20 cellular contexts compared by ENCODE assay signal in the genomic region with DNA sequence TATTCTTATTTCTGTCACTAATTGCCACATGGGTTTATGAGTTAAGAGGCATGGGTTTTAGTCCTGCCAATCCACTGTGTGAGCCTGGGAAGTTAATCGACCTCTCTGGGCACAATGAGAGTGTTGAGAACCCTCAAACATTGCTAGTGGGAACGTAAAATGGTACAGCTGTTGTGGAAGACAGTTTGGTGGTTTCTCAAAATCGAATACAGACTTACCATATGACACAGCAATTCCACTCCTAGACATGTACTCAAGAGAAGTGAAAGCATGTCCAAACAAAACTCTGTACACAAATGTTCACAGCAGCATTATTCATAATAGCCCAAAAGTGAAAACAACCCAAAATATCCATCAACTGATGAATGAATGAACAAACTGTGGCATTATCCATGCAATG. TPM values are rescaled to one million over a fixed set of nuclear protein-coding genes. Genes with fewer than 3 reads are reported as not detected.
A peak's percentile ranks its signal among the peaks of the same experiment; 100 is the strongest.
DNase-seq lines count a peak whose midpoint lies in the region; ATAC-seq, FAIRE-seq and TF ChIP-seq lines count a peak whose summit lies in the region.
"Had no signal": no experiment of that assay in that cellular context is flagged by ENCODE, and none has a peak within 500 bp of the region (broad histone marks: within the 10 kb centered on the region; RNA-seq: fewer than 3 reads in every experiment).

No MANE protein-coding gene starts in this region.

- peak; percentile 42 for FAIRE-seq in GM12892 (lab: Jason Lieb, UNC)
- no peak for FAIRE-seq in K562 (lab: Jason Lieb, UNC)
- FAIRE-seq: GM18507, H54 had no signal

- DNase-seq in GM12865 (ENCODE audit: low read depth) (peak; percentile 60), GM12892 (ENCODE audit: insufficient read length) (no peak), K562 (ENCODE audit: extremely low read depth in 1 of 4, low spot score in 3 of 4) (no peak), myocyte (ENCODE audit: low read depth) (peak; percentile 45), SW 1271 (lab: John Stamatoyannopoulos, UW) (no peak), upper lobe of left lung (no peak), cerebellar nuclear complex (lab: John Stamatoyannopoulos, UW) (no peak)
- DNase-seq: C1 segment of cervical spinal cord; Calu3; CD4-positive, alpha-beta memory T cell; COR-L47; DMS53; DMS79 treated with DMSO at 0.1 percent for 48 hours; GF-D8; GOT3; HFFc6 had no signal

- peaks cover 13 to 19% of the 10 kb centered on the region in 2 experiments for H3K27me3 ChIP-seq in K562 (ENCODE audit: control insufficient read depth in 2 of 2, insufficient read depth in 2 of 2, low read length in 2 of 2)
- no peaks in the 10 kb centered on the region for H3K27me3 ChIP-seq in upper lobe of left lung

- WGBS in K562 (ENCODE audit: insufficient coverage, low coverage, missing lambda C conversion rate), result 0% methylated on average over 3 of the region's 3 CpGs
- 64 to 67% methylated on average over 3 of the region's 3 CpGs for WGBS in upper lobe of left lung, 2 donors

- ATAC-seq in K562 (no peak), upper lobe of left lung (ENCODE audit: low FRiP score in 2 of 2) (no peak), GM18520 (IDR thresholded peaks at IDR 0.05; ENCODE audit: unreplicated experiment) (no peak)

- no peak overlapping the region for H3K27ac ChIP-seq in K562 (ENCODE audit: extremely low read depth, low read depth, low read length)
- no peak overlapping the region for H3K27ac ChIP-seq in upper lobe of left lung

- intact Hi-C loops in K562 (cut with micrococcal nuclease), result no loop called here

- in situ Hi-C loops in K562 (cut with MboI), result no loop called here

- no peak overlapping the region for H2AFZ ChIP-seq in K562 (ENCODE audit: low read depth, low read length)

- no TSS peak for BruUV-seq in K562 (replicated peaks; lab: Mats Ljungman, UMichigan)

- H3K79me2 ChIP-seq in K562 (ENCODE audit: control insufficient read depth, insufficient read depth, low read length), result no peaks in the 10 kb centered on the region

- no peak for TF ChIP-seq CTCF in GM12865 (IDR thresholded peaks at IDR 0.05; ENCODE audit: insufficient read depth, low read depth, low read length, missing control alignments)
- TF ChIP-seq CTCF in K562 (IDR thresholded peaks at IDR 0.05 in 2 of 3, conservative IDR thresholded peaks at IDR 0.05 in 1 of 3; ENCODE audit: insufficient read depth in 2 of 3, low read depth in 1 of 3, low read length in 3 of 3), result no peak
- no peak for TF ChIP-seq CTCF in upper lobe of left lung (IDR thresholded peaks at IDR 0.05)

- H3K9me3 ChIP-seq in K562 (replicated peaks; ENCODE audit: control insufficient read depth, insufficient read depth, low read depth, low read length) (no peaks in the 10 kb centered on the region), upper lobe of left lung (no peaks in the 10 kb centered on the region)
- H3K9me3 ChIP-seq: HAP-1 had no signal

- no peak for TF ChIP-seq RAD21 in K562 (CRISPR knock-in tag; conservative IDR thresholded peaks at IDR 0.05 in 1 of 2, IDR thresholded peaks at IDR 0.05 in 1 of 2)

- H3K36me3 ChIP-seq in K562 (ENCODE audit: control insufficient read depth, insufficient read depth, low read length) (no peaks in the 10 kb centered on the region), upper lobe of left lung (peaks cover 0 to 4% (median 2%) of the 10 kb centered on the region in 4 donors)
- H3K36me3 ChIP-seq: HAP-1 had no signal

- CTCF ChIA-PET in K562 (lab: Yijun Ruan, JAX; ENCODE audit: low intra/inter-chr PET ratio), result no interaction called here

- no peak for TF ChIP-seq POLR2A in GM12892 (IDR thresholded peaks at IDR 0.05; ENCODE audit: low read depth, low read length)
- no peak for TF ChIP-seq POLR2A in K562 (conservative IDR thresholded peaks at IDR 0.05)
- TF ChIP-seq POLR2A in upper lobe of left lung (IDR thresholded peaks at IDR 0.05), result no peak

- TF ChIP-seq EP300 in K562 (IDR thresholded peaks at IDR 0.05; ENCODE audit: low read length) (no peak), upper lobe of left lung (IDR thresholded peaks at IDR 0.05) (no peak)

- no peaks in the 10 kb centered on the region for H3K4me1 ChIP-seq in K562 (replicated peaks in 1 of 2; ENCODE audit: control insufficient read depth in 2 of 2, insufficient read depth in 2 of 2, low read length in 2 of 2)
- H3K4me1 ChIP-seq in upper lobe of left lung, result no peaks in the 10 kb centered on the region

- no peak overlapping the region for H3K9ac ChIP-seq in K562 (ENCODE audit: insufficient read depth in 1 of 2, low read depth in 2 of 2, low read length in 2 of 2)

- no peaks in the 10 kb centered on the region for H3K9me1 ChIP-seq in K562 (ENCODE audit: control insufficient read depth, insufficient read depth, low read length)

- H3K4me2 ChIP-seq in K562 (ENCODE audit: insufficient read depth, low read length), result no peak overlapping the region

- POLR2A ChIA-PET in K562 (lab: Yijun Ruan, JAX), result interaction anchor here (0.9 to 1.0 kb wide), 2 partner anchors 9 to 12 kb away, joined by 4 read pairs; no protein-coding TSS in a partner anchor

- H3K4me3 ChIP-seq in GM12865 (ENCODE audit: low read depth, low read length), result no peak overlapping the region
- no peak overlapping the region for H3K4me3 ChIP-seq in K562
- H3K4me3 ChIP-seq in upper lobe of left lung, result no peak overlapping the region
- H3K4me3 ChIP-seq: HAP-1 had no signal

- H4K20me1 ChIP-seq in K562 (replicated peaks; ENCODE audit: control insufficient read depth, insufficient read depth, low read length), result no peaks in the 10 kb centered on the region

TF ChIP-seq in K562, 482 proteins besides CTCF, POLR2A, EP300 and RAD21:
- TF ChIP-seq, protein P1, sequence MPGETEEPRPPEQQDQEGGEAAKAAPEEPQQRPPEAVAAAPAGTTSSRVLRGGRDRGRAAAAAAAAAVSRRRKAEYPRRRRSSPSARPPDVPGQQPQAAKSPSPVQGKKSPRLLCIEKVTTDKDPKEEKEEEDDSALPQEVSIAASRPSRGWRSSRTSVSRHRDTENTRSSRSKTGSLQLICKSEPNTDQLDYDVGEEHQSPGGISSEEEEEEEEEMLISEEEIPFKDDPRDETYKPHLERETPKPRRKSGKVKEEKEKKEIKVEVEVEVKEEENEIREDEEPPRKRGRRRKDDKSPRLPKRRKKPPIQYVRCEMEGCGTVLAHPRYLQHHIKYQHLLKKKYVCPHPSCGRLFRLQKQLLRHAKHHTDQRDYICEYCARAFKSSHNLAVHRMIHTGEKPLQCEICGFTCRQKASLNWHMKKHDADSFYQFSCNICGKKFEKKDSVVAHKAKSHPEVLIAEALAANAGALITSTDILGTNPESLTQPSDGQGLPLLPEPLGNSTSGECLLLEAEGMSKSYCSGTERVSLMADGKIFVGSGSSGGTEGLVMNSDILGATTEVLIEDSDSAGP (CRISPR knock-in tag; IDR thresholded peaks at IDR 0.05), result no peak
- TF ChIP-seq EWSR1 (IDR thresholded peaks at IDR 0.05; ENCODE audit: borderline replicate concordance, low read depth, partially characterized antibody), result no peak
- 0 out of 2 replicates have a peak, but pooled peaks have one; percentile 9 for TF ChIP-seq ZNF316 (IDR thresholded peaks at IDR 0.05)
- TF ChIP-seq MAFG (tag; conservative IDR thresholded peaks at IDR 0.05), result peak; percentile 30; the same call in 1 of the 2 replicates
TF ChIP-seq in K562: peak in this region for 2.

RNA-seq across cellular contexts. Expression of a gene that starts 5.7 kb away (rescaled TPM):
- 13.8 TPM for polyA plus RNA-seq in GM12892 (2012; ENCODE audit: missing spikeins)
- 1.4 and 1.9 TPM in 2 replicates for total RNA-seq in K562 (2011; cell fraction: chromatin; rRNA removed; ENCODE audit: low replicate concordance)
- total RNA-seq in K562 (2011; cell fraction: nucleolus; rRNA removed), result 0.92 and 1.2 TPM in 2 replicates
- total RNA-seq in K562 (2011; cell fraction: nucleoplasm; rRNA removed), result 2.1 and 2.2 TPM in 2 replicates
- total RNA-seq in K562 (2014; rRNA removed), result 0.77 and 2.5 TPM in 2 replicates
- 0.64 and 0.84 TPM in 2 replicates for total RNA-seq in K562 (2014; rRNA removed; fragmentation: Illumina TruSeq; extraction: Trizol)
- total RNA-seq in K562 (2015; rRNA removed; fragmentation: Illumina TruSeq; extraction: Trizol), result 0.11 and 0.98 TPM in 2 replicates
- 1.0 and 1.1 TPM in 2 replicates for total RNA-seq in K562 (2021)
- 0.70 and 0.79 TPM in 2 replicates for polyA plus RNA-seq in K562 (2011; rRNA removed)
- polyA plus RNA-seq in K562 (2011; cell fraction: cytosol; rRNA removed), result 0.55 and 0.79 TPM in 2 replicates
- 0.48 and 0.74 TPM in 2 replicates for polyA plus RNA-seq in K562 (2011; cell fraction: nucleus; rRNA removed)
- polyA plus RNA-seq in K562 (2012), result 0.92 and 1.2 TPM in 2 replicates
- 0.61 and 0.70 TPM in 2 replicates for polyA plus RNA-seq in K562 (2014; fragmentation: Illumina TruSeq; extraction: Trizol)
- polyA plus RNA-seq in K562 (2014; fragmentation: Nextera tagmentation; extraction: Ambion mirVana), result under 1 TPM; 0.14 to 0.32 TPM
- polyA plus RNA-seq in K562 (2014; rRNA removed), result 0.63 and 2.1 TPM in 2 replicates
- 0.77 and 0.81 TPM in 2 replicates for polyA minus RNA-seq in K562 (2011; rRNA and poly(A)+ RNA removed)
- polyA minus RNA-seq in K562 (2011; cell fraction: cytosol; rRNA and poly(A)+ RNA removed), result 1.0 and 2.4 TPM in 2 replicates
- 0.44 and 1.3 TPM in 2 replicates for polyA minus RNA-seq in K562 (2011; cell fraction: nucleus; rRNA and poly(A)+ RNA removed)
- 14.2 and 21.6 TPM in 2 replicates for total RNA-seq in myocyte
- polyA plus RNA-seq in myocyte (2012), result 31.3 TPM
- total RNA-seq in upper lobe of left lung, result 10 to 100 TPM; 14.7 to 56.8 (median 31.0) TPM

Comparison
In these comparisons a context has a peak if more than half of its experiments do, and no peak if none do; other contexts are left out.
1. DNase-seq: peak in GM12865 (single experiment) and myocyte (single experiment); none in GM12892 (single experiment), K562 (0 of 4), SW 1271 (0 of 2), upper lobe of left lung (0 of 2) and cerebellar nuclear complex (0 of 2).